15 cellular contexts compared by ENCODE assay signal in the genomic region with DNA sequence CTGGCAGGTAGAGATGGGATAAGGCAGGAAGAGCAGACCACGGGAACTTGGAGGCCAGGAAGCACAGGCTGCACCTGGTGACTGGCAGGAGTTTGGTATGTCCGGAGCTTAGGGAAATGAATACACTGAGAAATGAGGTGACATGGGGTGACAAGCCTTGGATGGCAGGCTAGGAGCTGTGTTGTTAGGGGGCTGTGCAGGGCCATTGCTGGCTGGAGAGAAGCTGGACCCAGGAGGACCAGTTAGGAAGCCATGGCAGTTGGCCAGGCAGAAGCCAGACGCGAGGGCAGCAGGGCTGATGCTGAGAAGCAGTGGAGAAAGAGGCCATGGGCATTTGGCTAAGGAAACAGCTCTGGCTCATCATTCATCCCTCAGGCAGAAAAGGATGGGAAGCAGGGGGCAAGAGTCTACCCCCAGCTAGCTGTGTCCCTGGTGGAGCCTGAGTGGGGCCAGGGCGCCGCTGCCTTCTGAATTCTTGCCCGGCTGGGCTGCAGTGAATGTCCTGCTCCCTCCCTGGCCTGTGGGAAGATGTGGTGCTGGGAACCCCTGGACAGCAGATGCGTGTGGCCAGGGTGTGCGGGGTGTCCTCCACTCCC.
A peak's percentile ranks its signal among the peaks of the same experiment; 100 is the strongest.
DNase-seq lines count a peak whose midpoint lies in the region; ATAC-seq lines count a peak whose summit lies in the region.
"Had no signal": no experiment of that assay in that cellular context is flagged by ENCODE, and none has a peak within 500 bp of the region (broad histone marks: within the 10 kb centered on the region; RNA-seq: fewer than 3 reads in every experiment).

No MANE protein-coding gene starts in this region.

- H4K20me1 ChIP-seq in BLaER1 treated with 17β-estradiol and CSF1 and Interleukin-3, amounts not matched to agents 10 nM and 100 nM = no peaks in the 10 kb centered on the region

- H3K9me3 ChIP-seq in BLaER1 treated with 17β-estradiol and CSF1 and Interleukin-3, amounts not matched to agents 10 nM and 100 nM (replicated peaks in 1 of 11) = peaks cover 0 to 10% (median 0%) of the 10 kb centered on the region in 11 experiments; a peak in 3 of 22 replicates
- no peaks in the 10 kb centered on the region for H3K9me3 ChIP-seq in neuronal stem cell (replicated peaks in 1 of 2; ENCODE audit: control insufficient read depth in 2 of 2, insufficient read depth in 1 of 2, low read depth in 1 of 2, low read length in 2 of 2)
- H3K9me3 ChIP-seq: BE2C had no signal

- no peak overlapping the region for H2BK5ac ChIP-seq in neuronal stem cell (ENCODE audit: low read length)

- H3K79me1 ChIP-seq in neuronal stem cell (ENCODE audit: low read depth, low read length) = no peaks in the 10 kb centered on the region

- no peaks in the 10 kb centered on the region for H3K36me3 ChIP-seq in BLaER1 treated with 17β-estradiol and CSF1 and Interleukin-3, amounts not matched to agents 10 nM and 100 nM
- no peaks in the 10 kb centered on the region for H3K36me3 ChIP-seq in neuronal stem cell (replicated peaks in 1 of 2; ENCODE audit: control insufficient read depth in 2 of 2, insufficient read depth in 2 of 2, low read length in 2 of 2)
- H3K36me3 ChIP-seq: BE2C had no signal

- H2BK12ac ChIP-seq in neuronal stem cell (ENCODE audit: low read length) = no peak overlapping the region

- no peak overlapping the region for H3K14ac ChIP-seq in neuronal stem cell (ENCODE audit: low read length)

- H2AK5ac ChIP-seq in neuronal stem cell (ENCODE audit: low read depth, low read length) = peak overlapping the region; percentile 44

- H2AFZ ChIP-seq in neuronal stem cell (ENCODE audit: low read length) = no peak overlapping the region

- no peak overlapping the region for H3K4me3 ChIP-seq in BLaER1 treated with 17β-estradiol and CSF1 and Interleukin-3, amounts not matched to agents 10 nM and 100 nM
- H3K4me3 ChIP-seq in neuronal stem cell (ENCODE audit: low read length in 2 of 2) = no peak overlapping the region

- peaks cover 30 to 65% (median 43%) of the 10 kb centered on the region in 10 experiments for H3K4me1 ChIP-seq in BLaER1 treated with 17β-estradiol and CSF1 and Interleukin-3, amounts not matched to agents 10 nM and 100 nM
- H3K4me1 ChIP-seq in neuronal stem cell (ENCODE audit: control insufficient read depth in 2 of 2, insufficient read depth in 1 of 2, low read depth in 1 of 2, low read length in 2 of 2) = peaks cover 0 to 2% of the 10 kb centered on the region in 2 donors
- H3K4me1 ChIP-seq: BE2C had no signal

- peak overlapping the region in 7 of 11 experiments; percentile 4 to 91 (median 85); a peak in 11 of 22 replicates for H3K4me2 ChIP-seq in BLaER1 treated with 17β-estradiol and CSF1 and Interleukin-3, amounts not matched to agents 10 nM and 100 nM
- no peak overlapping the region for H3K4me2 ChIP-seq in neuronal stem cell (ENCODE audit: insufficient read depth, low read length, poor library complexity, severe bottlenecking)

- H4K91ac ChIP-seq in neuronal stem cell (ENCODE audit: low read depth, low read length, poor library complexity) = no peak overlapping the region

- no peak for ATAC-seq in GM18858 (IDR thresholded peaks at IDR 0.05; ENCODE audit: unreplicated experiment)
- ATAC-seq: CD8-positive, alpha-beta T cell; HCT116 had no signal

- H3K27me3 ChIP-seq in BLaER1 treated with 17β-estradiol and CSF1 and Interleukin-3, amounts not matched to agents 10 nM and 100 nM = no peaks in the 10 kb centered on the region
- H3K27me3 ChIP-seq in neuronal stem cell (ENCODE audit: control insufficient read depth in 3 of 3, insufficient read depth in 3 of 3, low read depth in 1 of 3, low read length in 3 of 3) = peaks cover 0 to 11% (median 0%) of the 10 kb centered on the region in 3 experiments
- H3K27me3 ChIP-seq: BE2C had no signal

- H3K23ac ChIP-seq in neuronal stem cell (ENCODE audit: low read depth, low read length, poor library complexity) = no peak overlapping the region

- no peak overlapping the region for H2BK120ac ChIP-seq in neuronal stem cell (ENCODE audit: low read depth, low read length)

- DNase-seq in islet precursor cell = peak; percentile 46
- DNase-seq in neuronal stem cell (ENCODE audit: low spot score) = no peak
- DNase-seq in ureter (ENCODE audit: low spot score) = peak; percentile 30
- DNase-seq in NCI-H2029 (lab: John Stamatoyannopoulos, UW) = no peak
- DNase-seq in Ammon's horn (ENCODE audit: low spot score) = no peak
- DNase-seq: ACHN, BE2C, COR-L47, DMS153, DMS79 treated with DMSO at 0.1 percent for 48 hours, EL had no signal

- no peak overlapping the region for H3K9ac ChIP-seq in BLaER1 treated with 17β-estradiol and CSF1 and Interleukin-3, amounts not matched to agents 10 nM and 100 nM
- no peak overlapping the region for H3K9ac ChIP-seq in neuronal stem cell (ENCODE audit: low read depth, low read length, poor library complexity)

- peak overlapping the region in 4 of 11 experiments; percentile 14 to 75 (median 67); a peak in 5 of 22 replicates for H3K27ac ChIP-seq in BLaER1 treated with 17β-estradiol and CSF1 and Interleukin-3, amounts not matched to agents 10 nM and 100 nM
- no peak overlapping the region for H3K27ac ChIP-seq in neuronal stem cell (replicated peaks; ENCODE audit: low read length)

- no CpG with 5 or more reads among the region's 9 CpGs for WGBS in neuronal stem cell (ENCODE audit: extremely low coverage in 2 of 2, insufficient read length in 2 of 2, insufficient replicate concordance in 1 of 2), 2 donors

- H3K18ac ChIP-seq in neuronal stem cell (ENCODE audit: low read length) = peak overlapping the region; percentile 25

- no peak overlapping the region for H3K4ac ChIP-seq in neuronal stem cell (ENCODE audit: low read length)

- no peak overlapping the region for H2BK15ac ChIP-seq in neuronal stem cell (ENCODE audit: low read length)

- no peak overlapping the region for H4K8ac ChIP-seq in neuronal stem cell (ENCODE audit: low read depth, low read length)

Comparison
In these comparisons a context has a peak if more than half of its experiments do, and no peak if none do; other contexts are left out.
1. DNase-seq: peak in islet precursor cell (single experiment) and ureter (single experiment); none in neuronal stem cell (single experiment), NCI-H2029 (single experiment) and Ammon's horn (single experiment).